ENCODE assay signal across 17 cellular contexts in genomic region chr5:131685514-131686171, GRCh38.
"Had no signal": no experiment of that assay in that cellular context is flagged by ENCODE, and none has a peak within 500 bp of the region (broad histone marks: within the 10 kb centered on the region; RNA-seq: fewer than 3 reads in every experiment).

No MANE protein-coding gene starts in this region.

- H3K27ac ChIP-seq: tibial artery, uterus had no signal

- H3K9me3 ChIP-seq: mucosa of descending colon, tibial artery, uterus had no signal

- H3K4me3 ChIP-seq: mucosa of descending colon, tibial artery, uterus had no signal

- H3K36me3 ChIP-seq: uterus had no signal

- ATAC-seq: left colon; mucosa of descending colon; natural killer cell; stimulated activated memory B cell treated with anti-CD40 and anti-IgM and Interleukin-4, amounts not matched to agents 10 μg/mL and 1 μg/mL and 100 μg/mL, for 72 hours; T-cell had no signal

- FAIRE-seq: colon, islet of Langerhans had no signal

- H3K4me1 ChIP-seq: tibial artery, uterus had no signal

- DNase-seq: activated CD4-positive, alpha-beta T cell treated with anti-CD3 and anti-CD28 coated beads for 1 hour; activated CD4-positive, alpha-beta T cell treated with anti-CD3 and anti-CD28 coated beads, Interleukin-2, amount 50 U/mL, for 48 hours; activated naive CD4-positive, alpha-beta T cell treated with anti-CD3 and anti-CD28 coated beads for 36 hours; activated T-cell treated with anti-CD3 and anti-CD28 coated beads, Interleukin-2, amount 50 U/mL, for 1 hour; caudate nucleus; erythroblast; left colon; mucosa of descending colon; natural killer cell; stimulated activated CD4-positive, alpha-beta T cell treated with anti-CD3 and anti-CD28 coated beads, Interleukin-2, amount 100 ng/mL, for 48 hours; T-cell; T-helper 9 cell; tibial artery; uterus had no signal

- H3K27me3 ChIP-seq: tibial artery, uterus had no signal
